Comparison of ENCODE assay signal across 13 cellular contexts in genomic region chr7:945147-945555, GRCh38. TPM values are rescaled to one million over a fixed set of nuclear protein-coding genes. Genes with fewer than 3 reads are reported as not detected.
DNase-seq lines count a peak whose midpoint lies in the region; ATAC-seq and TF ChIP-seq lines count a peak whose summit lies in the region.
"Had no signal": no experiment of that assay in that cellular context is flagged by ENCODE, and none has a peak within 500 bp of the region (broad histone marks: within the 10 kb centered on the region; RNA-seq: fewer than 3 reads in every experiment).

No MANE protein-coding gene starts in this region.

- intact Hi-C loops in Panc1 (cut with micrococcal nuclease; ENCODE audit: unreplicated experiment): no loop called here

- H3K36me3 ChIP-seq in BE2C: no peaks in the 10 kb centered on the region
- H3K36me3 ChIP-seq in Panc1 (ENCODE audit: control insufficient read depth, insufficient read depth, low read length): no peaks in the 10 kb centered on the region
- no peaks in the 10 kb centered on the region for H3K36me3 ChIP-seq in hepatocyte (replicated peaks; ENCODE audit: insufficient read depth, low read depth)
- H3K36me3 ChIP-seq in trophoblast cell (ENCODE audit: control insufficient read depth in 1 of 2, insufficient read depth in 2 of 2, low read length in 2 of 2): no peaks in the 10 kb centered on the region
- H3K36me3 ChIP-seq: thoracic aorta had no signal

- H4K20me1 ChIP-seq in hepatocyte (ENCODE audit: insufficient read depth, poor library complexity, severe bottlenecking): no peaks in the 10 kb centered on the region

- H3K9ac ChIP-seq in trophoblast cell (ENCODE audit: low read length): peak overlapping the region; percentile 5

- TF ChIP-seq POLR2A in erythroblast (IDR thresholded peaks at IDR 0.05; ENCODE audit: low read length): no peak

- H3K4me1 ChIP-seq in BE2C: no peaks in the 10 kb centered on the region
- peaks cover 7% of the 10 kb centered on the region; the same call in 1 of the 2 replicates for H3K4me1 ChIP-seq in Panc1 (ENCODE audit: control insufficient read depth, insufficient read depth, low read length)
- H3K4me1 ChIP-seq in hepatocyte (ENCODE audit: insufficient read depth): peaks cover 19% of the 10 kb centered on the region
- peaks cover 13% of the 10 kb centered on the region in 2 experiments for H3K4me1 ChIP-seq in trophoblast cell (ENCODE audit: control insufficient read depth in 1 of 2, insufficient read depth in 2 of 2, low read length in 2 of 2)

- peaks cover 11% of the 10 kb centered on the region for H3K9me3 Mint-ChIP-seq in activated CD4-positive, alpha-beta T cell treated with anti-CD3 and anti-CD28 coated beads, Interleukin-2, amount 10 ng/mL, durations not matched to agents 7 days and 5 days

- no peak overlapping the region for H4K12ac ChIP-seq in trophoblast cell (ENCODE audit: low read depth, low read length)

- H3K27ac ChIP-seq in Panc1 (ENCODE audit: low read length) (no peak overlapping the region), hepatocyte (peak overlapping the region; percentile 95), trophoblast cell (ENCODE audit: low read depth, low read length) (no peak overlapping the region)
- H3K27ac ChIP-seq: thoracic aorta had no signal

- POLR2A ChIA-PET in Panc1 (lab: Charles Lee): no interaction called here
- POLR2A ChIA-PET in activated CD4-positive, alpha-beta T cell treated with anti-CD3 and anti-CD28 coated beads, Interleukin-2, amount 10 ng/mL, durations not matched to agents 7 days and 5 days (lab: Charles Lee): no interaction called here

- H2AFZ ChIP-seq in hepatocyte: no peak overlapping the region
- peak overlapping the region; percentile 9 for H2AFZ ChIP-seq in trophoblast cell (ENCODE audit: insufficient read depth, low read length, poor library complexity)

- CTCF ChIA-PET in Panc1 (lab: Charles Lee): no interaction called here
- CTCF ChIA-PET in activated CD4-positive, alpha-beta T cell treated with anti-CD3 and anti-CD28 coated beads, Interleukin-2, amount 10 ng/mL, durations not matched to agents 7 days and 5 days (lab: Charles Lee): no interaction called here

- no TSS peak for BruUV-seq in Panc1 (replicated peaks; lab: Mats Ljungman, UMichigan)

- peaks cover 11% of the 10 kb centered on the region for H3K79me2 ChIP-seq in hepatocyte
- H3K79me2 ChIP-seq in trophoblast cell (ENCODE audit: control insufficient read depth, insufficient read depth, low read length, poor library complexity): peaks cover 3% of the 10 kb centered on the region

- no peak overlapping the region for H3K27ac Mint-ChIP-seq in activated CD4-positive, alpha-beta T cell treated with anti-CD3 and anti-CD28 coated beads, Interleukin-2, amount 10 ng/mL, durations not matched to agents 7 days and 5 days
- H3K27ac Mint-ChIP-seq: memory B cell had no signal

- no peaks in the 10 kb centered on the region for H3K9me2 ChIP-seq in hepatocyte (replicated peaks; ENCODE audit: insufficient read depth)

- H3K79me1 ChIP-seq in trophoblast cell (ENCODE audit: low read length): peaks cover 11% of the 10 kb centered on the region

- no peak overlapping the region for H2BK5ac ChIP-seq in trophoblast cell (ENCODE audit: low read depth, low read length, poor library complexity)

- no peaks in the 10 kb centered on the region for H3K27me3 ChIP-seq in BE2C
- peaks cover 15% of the 10 kb centered on the region for H3K27me3 ChIP-seq in Panc1 (ENCODE audit: control insufficient read depth, insufficient read depth, low read length)
- H3K27me3 ChIP-seq in hepatocyte: peaks cover 3% of the 10 kb centered on the region
- H3K27me3 ChIP-seq in trophoblast cell (ENCODE audit: insufficient read depth, low read length): no peaks in the 10 kb centered on the region

- 80% methylated on average over 13 of the region's 13 CpGs for WGBS in hepatocyte (ENCODE audit: low lambda C conversion rate, missing lambda C conversion rate)
- no CpG with 5 or more reads among the region's 13 CpGs for WGBS in trophoblast cell (ENCODE audit: extremely low coverage, insufficient coverage, insufficient read length)

- H3K9me3 ChIP-seq in BE2C: no peaks in the 10 kb centered on the region; the same call in 1 of the 2 replicates
- H3K9me3 ChIP-seq in Panc1 (ENCODE audit: control insufficient read depth, insufficient read depth, low read depth, low read length): peaks cover 9% of the 10 kb centered on the region; the same call in 1 of the 2 replicates
- no peaks in the 10 kb centered on the region for H3K9me3 ChIP-seq in hepatocyte (ENCODE audit: low read depth)
- peaks cover 3% of the 10 kb centered on the region for H3K9me3 ChIP-seq in trophoblast cell (ENCODE audit: insufficient read depth, low read depth, low read length)
- H3K9me3 ChIP-seq: thoracic aorta had no signal

- H3K18ac ChIP-seq in trophoblast cell (ENCODE audit: low read length): no peak overlapping the region

- H3K36me3 Mint-ChIP-seq in activated CD4-positive, alpha-beta T cell treated with anti-CD3 and anti-CD28 coated beads, Interleukin-2, amount 10 ng/mL, durations not matched to agents 7 days and 5 days (ENCODE audit: low read depth): peaks cover 2% of the 10 kb centered on the region
- H3K36me3 Mint-ChIP-seq: memory B cell had no signal

- peak; percentile 53 for ATAC-seq in Panc1
- ATAC-seq in HG03378 (IDR thresholded peaks at IDR 0.05; ENCODE audit: unreplicated experiment): no peak
- ATAC-seq in HG03565 (IDR thresholded peaks at IDR 0.05; ENCODE audit: unreplicated experiment): no peak

- peak overlapping the region; percentile 27 for H3K14ac ChIP-seq in trophoblast cell (ENCODE audit: low read length)

- DNase-seq in BE2C (peak; percentile 4), Panc1 (ENCODE audit: low read depth, low spot score) (no peak), hepatocyte (ENCODE audit: low spot score) (no peak), trophoblast cell (no peak), erythroblast (lab: John Stamatoyannopoulos, UW) (no peak)
- no peak for DNase-seq in activated CD4-positive, alpha-beta T cell treated with anti-CD3 and anti-CD28 coated beads, Interleukin-2, amount 10 ng/mL, durations not matched to agents 7 days and 5 days
- DNase-seq: GDM1 had no signal

- H3K4ac ChIP-seq in trophoblast cell (ENCODE audit: low read depth, low read length): no peak overlapping the region

- H3K4me2 ChIP-seq in hepatocyte (peak overlapping the region; percentile 72), trophoblast cell (ENCODE audit: low read length) (peak overlapping the region; percentile 17)

- H4K8ac ChIP-seq in trophoblast cell (ENCODE audit: low read depth, low read length): peak overlapping the region; percentile 21

- H3K4me3 ChIP-seq in BE2C (ENCODE audit: low read depth, low read length) (no peak overlapping the region), Panc1 (ENCODE audit: low read depth in 2 of 2, low read length in 2 of 2) (no peak overlapping the region), hepatocyte (no peak overlapping the region), trophoblast cell (ENCODE audit: low read depth, low read length) (no peak overlapping the region)
- H3K4me3 ChIP-seq: thoracic aorta had no signal

- TF ChIP-seq CTCF in BE2C (IDR thresholded peaks at IDR 0.05; ENCODE audit: low read depth, low read length) (no peak), Panc1 (IDR thresholded peaks at IDR 0.05) (no peak), hepatocyte (IDR thresholded peaks at IDR 0.05; ENCODE audit: poor library complexity) (no peak)

- H3K4me3 Mint-ChIP-seq in activated CD4-positive, alpha-beta T cell treated with anti-CD3 and anti-CD28 coated beads, Interleukin-2, amount 10 ng/mL, durations not matched to agents 7 days and 5 days: no peak overlapping the region
- H3K4me3 Mint-ChIP-seq: memory B cell had no signal

- peak overlapping the region; percentile 49 for H2AK5ac ChIP-seq in trophoblast cell (ENCODE audit: low read length)

- H3K4me1 Mint-ChIP-seq in activated CD4-positive, alpha-beta T cell treated with anti-CD3 and anti-CD28 coated beads, Interleukin-2, amount 10 ng/mL, durations not matched to agents 7 days and 5 days: no peaks in the 10 kb centered on the region

- no peak overlapping the region for H3K23ac ChIP-seq in trophoblast cell (ENCODE audit: low read length)

- in situ Hi-C loops in Panc1 (cut with HindIII; ENCODE audit: low pct_unique_long_range_greater_than_20kb, low sequenced_read_pairs): no loop called here

- peak overlapping the region; percentile 31 for H2BK120ac ChIP-seq in trophoblast cell (ENCODE audit: insufficient read depth, low read length, poor library complexity)

- peak overlapping the region; percentile 28 for H2BK12ac ChIP-seq in trophoblast cell (ENCODE audit: low read length)

- H3K27me3 Mint-ChIP-seq in activated CD4-positive, alpha-beta T cell treated with anti-CD3 and anti-CD28 coated beads, Interleukin-2, amount 10 ng/mL, durations not matched to agents 7 days and 5 days: peaks cover 14% of the 10 kb centered on the region

- peak overlapping the region; percentile 81 for H4K91ac ChIP-seq in trophoblast cell (ENCODE audit: low read depth, low read length)

RNA-seq across cellular contexts. Expression of gene ADAP1, which starts 9.3 kb away (rescaled TPM):
- polyA plus RNA-seq in BE2C (2012; ENCODE audit: insufficient read depth, insufficient read length, low read depth): 37.8 TPM
- 3.1 TPM for total RNA-seq in Panc1 (2021; ENCODE audit: unreplicated experiment)
- 3.2 TPM for polyA plus RNA-seq in Panc1 (2012; ENCODE audit: insufficient read length)
- 25.8 and 35.7 TPM in 2 replicates for total RNA-seq in hepatocyte
- 16.3 and 25.6 TPM in 2 replicates for polyA plus RNA-seq in hepatocyte
- 1.0 and 1.4 TPM in 2 replicates for polyA plus RNA-seq in trophoblast cell (2013)
- 10 to 100 TPM; 12.4 to 13.5 TPM for total RNA-seq in activated CD4-positive, alpha-beta T cell treated with anti-CD3 and anti-CD28 coated beads, Interleukin-2, amount 10 ng/mL, durations not matched to agents 7 days and 5 days

RNA-seq across cellular contexts. Expression of gene COX19, which starts 30.2 kb away (rescaled TPM):
- polyA plus RNA-seq in BE2C (2012; ENCODE audit: insufficient read depth, insufficient read length, low read depth): 18.8 TPM
- total RNA-seq in Panc1 (2021; ENCODE audit: unreplicated experiment) (14.4 TPM), hepatocyte (9.9 and 11.6 TPM in 2 replicates)
- 7.7 TPM for polyA plus RNA-seq in Panc1 (2012; ENCODE audit: insufficient read length)
- polyA plus RNA-seq in hepatocyte: 18.9 and 21.2 TPM in 2 replicates
- 8.3 and 8.4 TPM in 2 replicates for polyA plus RNA-seq in trophoblast cell (2013)
- 10 to 100 TPM; 18.2 to 20.1 TPM for total RNA-seq in activated CD4-positive, alpha-beta T cell treated with anti-CD3 and anti-CD28 coated beads, Interleukin-2, amount 10 ng/mL, durations not matched to agents 7 days and 5 days

RNA-seq across cellular contexts. Expression of gene CYP2W1, which starts 37.8 kb away (rescaled TPM):
- 0.19 TPM for polyA plus RNA-seq in BE2C (2012; ENCODE audit: insufficient read depth, insufficient read length, low read depth)
- 0.74 TPM for total RNA-seq in Panc1 (2021; ENCODE audit: unreplicated experiment)
- 0.63 TPM for polyA plus RNA-seq in Panc1 (2012; ENCODE audit: insufficient read length)
- total RNA-seq in hepatocyte: 20.3 and 31.1 TPM in 2 replicates
- polyA plus RNA-seq in hepatocyte: 72.3 and 112 TPM in 2 replicates
- polyA plus RNA-seq in trophoblast cell (2013): 0.01 TPM in 1 of 2 replicates, not detected in the other
- not detected for total RNA-seq in activated CD4-positive, alpha-beta T cell treated with anti-CD3 and anti-CD28 coated beads, Interleukin-2, amount 10 ng/mL, durations not matched to agents 7 days and 5 days
- total RNA-seq: dermis microvascular lymphatic vessel endothelial cell, glomerular endothelial cell, thoracic aorta had no signal

Comparison
In these comparisons a context has a peak if more than half of its experiments do, and no peak if none do; other contexts are left out.
1. RNA of gene CYP2W1, which starts 37.8 kb away (total RNA-seq): 20.3 to 31.1 TPM in hepatocyte; 0.74 TPM in Panc1 (single experiment) and not detected in activated CD4-positive, alpha-beta T cell treated with anti-CD3 and anti-CD28 coated beads, Interleukin-2, amount 10 ng/mL, durations not matched to agents 7 days and 5 days; every median in the first group is over 10 times any median in the second.